ENCODE assay signal across 8 cellular contexts in the genomic region with DNA sequence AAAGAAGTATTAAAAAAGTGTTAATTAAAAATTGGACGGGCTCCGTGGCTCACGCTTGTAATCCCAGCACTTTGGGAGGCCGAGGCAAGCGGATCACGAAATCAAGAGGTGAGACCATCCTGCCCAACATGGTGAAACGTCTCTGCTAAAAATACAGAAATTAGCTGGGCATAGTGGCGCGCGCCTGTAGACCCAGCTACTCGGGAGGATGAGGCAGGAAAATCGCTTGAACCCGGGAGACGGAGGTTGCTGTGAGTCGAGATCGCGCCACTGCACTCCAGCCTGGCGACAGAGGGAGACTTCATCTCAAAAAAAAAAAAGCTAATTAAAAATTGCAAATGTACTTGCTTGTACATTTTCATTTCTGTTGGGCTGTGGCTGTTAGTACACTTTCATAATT. TPM values are rescaled to one million over a fixed set of nuclear protein-coding genes. Genes with fewer than 3 reads are reported as not detected.
DNase-seq lines count a peak whose midpoint lies in the region; ATAC-seq, FAIRE-seq and TF ChIP-seq lines count a peak whose summit lies in the region.
"Not testable (repeated sequence)": the region's sequence is repeated elsewhere in the genome, so short reads cannot be mapped to it uniquely, and the experiment has no call there.

No MANE protein-coding gene starts in this region.

- H3K36me3 ChIP-seq in GM23338 (ENCODE audit: insufficient read depth) (peaks cover 15% of the 10 kb centered on the region; the same call in 1 of the 2 replicates), PC-9 (ENCODE audit: low read depth) (peaks cover 19% of the 10 kb centered on the region), right atrium auricular region (peaks cover 14% of the 10 kb centered on the region)

- CTCF ChIA-PET in A549 (lab: Yijun Ruan, JAX) = interaction anchor here (3.9 kb wide), 1 partner anchor 12 kb away, joined by 19 read pairs; no protein-coding TSS in a partner anchor
- CTCF ChIA-PET in PC-9 (lab: Charles Lee) = interaction anchor here (0.6 to 1.2 kb wide), 3 partner anchors 12 to 438 kb away, joined by 3 to 8 read pairs (median 3); no protein-coding TSS in a partner anchor

- not testable (repeated sequence) for DNase-seq in A549 (ENCODE audit: low read depth in 1 of 2, low spot score in 1 of 2); GM23338 (ENCODE audit: low spot score); activated T-helper 1 cell treated with anti-CD3 and anti-CD28 coated beads, Interleukin-12 subunit alpha, Interleukin-12 subunit beta, Interleukin-2, Interleukin-4 antibody, amounts not matched to agents 30 ng/mL and 10 ng/mL and 1 ng/mL, durations not matched to agents 14 hours and 24 hours and 36 hours (ENCODE audit: low spot score); right atrium auricular region (ENCODE audit: low spot score); naive B cell
- DNase-seq in PC-9 = peak in 1 of 2 experiments; percentile 28

- BruUV-seq in PC-9 (replicated peaks; lab: Mats Ljungman, UMichigan) = TSS peak; percentile 60

- ATAC-seq in A549; GM23338; naive B cell (ENCODE audit: low read depth in 2 of 2): not testable (repeated sequence)

- not testable (repeated sequence) for H3K27me3 Mint-ChIP-seq in GM23338 (ENCODE audit: insufficient read depth, low read depth, poor library complexity); activated T-helper 1 cell treated with anti-CD3 and anti-CD28 coated beads, Interleukin-12 subunit alpha, Interleukin-12 subunit beta, Interleukin-2, Interleukin-4 antibody, amounts not matched to agents 30 ng/mL and 10 ng/mL and 1 ng/mL, durations not matched to agents 14 hours and 24 hours and 36 hours (ENCODE audit: insufficient read depth); dendritic cell treated with granulocyte-macrophage colony-stimulating factor and Interleukin-4, amounts not matched to agents 40 ng/mL and 50 ng/mL, for 4 days; naive B cell

- POLR2A ChIA-PET in A549 (lab: Yijun Ruan, JAX) = not testable (repeated sequence)
- POLR2A ChIA-PET in PC-9 (lab: Charles Lee; ENCODE audit: unreplicated experiment) = interaction anchor here (0.6 to 0.7 kb wide), 5 partner anchors 130 to 1406 kb away, joined by 3 to 8 read pairs (median 4); no protein-coding TSS in a partner anchor

- not testable (repeated sequence) for H3K9me3 Mint-ChIP-seq in GM23338; activated T-helper 1 cell treated with anti-CD3 and anti-CD28 coated beads, Interleukin-12 subunit alpha, Interleukin-12 subunit beta, Interleukin-2, Interleukin-4 antibody, amounts not matched to agents 30 ng/mL and 10 ng/mL and 1 ng/mL, durations not matched to agents 14 hours and 24 hours and 36 hours; dendritic cell treated with granulocyte-macrophage colony-stimulating factor and Interleukin-4, amounts not matched to agents 40 ng/mL and 50 ng/mL, for 4 days; naive B cell

- peaks cover 22% of the 10 kb centered on the region for H3F3A ChIP-seq in GM23338 (replicated peaks; ENCODE audit: low read depth)
- peaks cover 60% of the 10 kb centered on the region for H3F3A ChIP-seq in PC-9 (ENCODE audit: insufficient read depth, low read depth)

- intact Hi-C loops in PC-9 (cut with micrococcal nuclease; ENCODE audit: unreplicated experiment) = loop anchor here (5.0 kb wide), 3 partner anchors 42 to 143 kb away; a partner anchor contains a TSS
- intact Hi-C loops in activated T-helper 1 cell treated with anti-CD3 and anti-CD28 coated beads, Interleukin-12 subunit alpha, Interleukin-12 subunit beta, Interleukin-2, Interleukin-4 antibody, amounts not matched to agents 30 ng/mL and 10 ng/mL and 1 ng/mL, durations not matched to agents 14 hours and 24 hours and 36 hours (cut with micrococcal nuclease) = loop anchor here (1.0 to 5.0 kb wide), 6 partner anchors 8 to 1425 kb away; a partner anchor contains a TSS
- intact Hi-C loops in dendritic cell treated with granulocyte-macrophage colony-stimulating factor and Interleukin-4, amounts not matched to agents 40 ng/mL and 50 ng/mL, for 4 days (cut with micrococcal nuclease) = loop anchor here (5.0 kb wide), 2 partner anchors 37 to 153 kb away; a partner anchor contains a TSS

- not testable (repeated sequence) for H3K27ac Mint-ChIP-seq in GM23338; activated T-helper 1 cell treated with anti-CD3 and anti-CD28 coated beads, Interleukin-12 subunit alpha, Interleukin-12 subunit beta, Interleukin-2, Interleukin-4 antibody, amounts not matched to agents 30 ng/mL and 10 ng/mL and 1 ng/mL, durations not matched to agents 14 hours and 24 hours and 36 hours
- peak overlapping the region; percentile 90 for H3K27ac Mint-ChIP-seq in dendritic cell treated with granulocyte-macrophage colony-stimulating factor and Interleukin-4, amounts not matched to agents 40 ng/mL and 50 ng/mL, for 4 days
- peak overlapping the region in 2 of 6 donors; percentile 93 to 96 for H3K27ac Mint-ChIP-seq in naive B cell

- not testable (repeated sequence) for H2AFZ ChIP-seq in GM23338
- peak overlapping the region; percentile 93 for H2AFZ ChIP-seq in PC-9

- not testable (repeated sequence) for FAIRE-seq in A549 (lab: Jason Lieb, UNC)

- H3K27ac ChIP-seq in A549 (peak overlapping the region; percentile 95 to 98; a peak in 5 of 6 replicates), skin epidermis (peak overlapping the region in 8 of 21 experiments; percentile 93 to 99 (median 96))
- not testable (repeated sequence) for H3K27ac ChIP-seq in GM23338 (ENCODE audit: low read depth); PC-9; right atrium auricular region

- peak overlapping the region; percentile 99 for H3K4me3 ChIP-seq in A549
- H3K4me3 ChIP-seq in GM23338 = peak overlapping the region; percentile 100
- peak overlapping the region; percentile 87 for H3K4me3 ChIP-seq in PC-9
- H3K4me3 ChIP-seq in right atrium auricular region = peak overlapping the region; percentile 97 to 99
- peak overlapping the region; percentile 78 to 99 (median 97) for H3K4me3 ChIP-seq in skin epidermis

- H3K4me2 ChIP-seq in A549 = peak overlapping the region; percentile 86
- H3K4me2 ChIP-seq in GM23338 = peak overlapping the region; percentile 99
- H3K4me2 ChIP-seq in PC-9 = peak overlapping the region; percentile 96

- H3K4me3 Mint-ChIP-seq in GM23338 (peak overlapping the region; percentile 90), naive B cell (peak overlapping the region; percentile 19 to 99 (median 90))
- H3K4me3 Mint-ChIP-seq in activated T-helper 1 cell treated with anti-CD3 and anti-CD28 coated beads, Interleukin-12 subunit alpha, Interleukin-12 subunit beta, Interleukin-2, Interleukin-4 antibody, amounts not matched to agents 30 ng/mL and 10 ng/mL and 1 ng/mL, durations not matched to agents 14 hours and 24 hours and 36 hours = peak overlapping the region; percentile 93
- H3K4me3 Mint-ChIP-seq in dendritic cell treated with granulocyte-macrophage colony-stimulating factor and Interleukin-4, amounts not matched to agents 40 ng/mL and 50 ng/mL, for 4 days = not testable (repeated sequence)

- H3K4me1 Mint-ChIP-seq in GM23338 (peaks cover 34% of the 10 kb centered on the region), naive B cell (peaks cover 31 to 63% (median 57%) of the 10 kb centered on the region in 3 donors)
- H3K4me1 Mint-ChIP-seq in activated T-helper 1 cell treated with anti-CD3 and anti-CD28 coated beads, Interleukin-12 subunit alpha, Interleukin-12 subunit beta, Interleukin-2, Interleukin-4 antibody, amounts not matched to agents 30 ng/mL and 10 ng/mL and 1 ng/mL, durations not matched to agents 14 hours and 24 hours and 36 hours (ENCODE audit: low read depth) = peaks cover 21% of the 10 kb centered on the region
- peaks cover 54% of the 10 kb centered on the region for H3K4me1 Mint-ChIP-seq in dendritic cell treated with granulocyte-macrophage colony-stimulating factor and Interleukin-4, amounts not matched to agents 40 ng/mL and 50 ng/mL, for 4 days (ENCODE audit: low read depth)

- not testable (repeated sequence) for TF ChIP-seq EP300 in A549 (IDR thresholded peaks at IDR 0.05)

- peaks cover 31% of the 10 kb centered on the region for H3K36me3 Mint-ChIP-seq in GM23338 (ENCODE audit: low read depth)
- peaks cover 21% of the 10 kb centered on the region for H3K36me3 Mint-ChIP-seq in activated T-helper 1 cell treated with anti-CD3 and anti-CD28 coated beads, Interleukin-12 subunit alpha, Interleukin-12 subunit beta, Interleukin-2, Interleukin-4 antibody, amounts not matched to agents 30 ng/mL and 10 ng/mL and 1 ng/mL, durations not matched to agents 14 hours and 24 hours and 36 hours (ENCODE audit: low read depth)
- H3K36me3 Mint-ChIP-seq in dendritic cell treated with granulocyte-macrophage colony-stimulating factor and Interleukin-4, amounts not matched to agents 40 ng/mL and 50 ng/mL, for 4 days (ENCODE audit: low read depth) = peaks cover 41% of the 10 kb centered on the region
- H3K36me3 Mint-ChIP-seq in naive B cell = not testable (repeated sequence)

- not testable (repeated sequence) for TF ChIP-seq RAD21 in A549 (conservative IDR thresholded peaks at IDR 0.05 in 1 of 2, IDR thresholded peaks at IDR 0.05 in 1 of 2)

- not testable (repeated sequence) for H3K9me2 ChIP-seq in GM23338 (ENCODE audit: insufficient read depth); PC-9 (ENCODE audit: insufficient read depth)

- H3K79me2 ChIP-seq in GM23338 (replicated peaks; ENCODE audit: insufficient read depth) (peaks cover 92% of the 10 kb centered on the region), PC-9 (ENCODE audit: low read depth) (peaks cover 95% of the 10 kb centered on the region)

- TF ChIP-seq POLR2A in A549 (IDR thresholded peaks at IDR 0.05; ENCODE audit: low read length) = not testable (repeated sequence)

- not testable (repeated sequence) for H3K9me3 ChIP-seq in A549; PC-9 (ENCODE audit: insufficient read depth, low read depth); right atrium auricular region

- not testable (repeated sequence) for H3K27me3 ChIP-seq in GM23338 (ENCODE audit: insufficient read depth); PC-9 (ENCODE audit: insufficient read depth, low read depth); right atrium auricular region

- 67% methylated on average over 18 of the region's 18 CpGs for WGBS in A549 (ENCODE audit: missing lambda C conversion rate)

- peaks cover 34% of the 10 kb centered on the region for H4K20me1 ChIP-seq in GM23338 (replicated peaks; ENCODE audit: insufficient read depth)
- peaks cover 61% of the 10 kb centered on the region for H4K20me1 ChIP-seq in PC-9 (ENCODE audit: insufficient read depth)

- not testable (repeated sequence) for TF ChIP-seq CTCF in A549 (IDR thresholded peaks at IDR 0.05); GM23338 (conservative IDR thresholded peaks at IDR 0.05; ENCODE audit: low read depth in 2 of 2); PC-9 (conservative IDR thresholded peaks at IDR 0.05); right atrium auricular region (IDR thresholded peaks at IDR 0.05)

- H3K4me1 ChIP-seq in A549 (peaks cover 28% of the 10 kb centered on the region), GM23338 (ENCODE audit: insufficient read depth) (peaks cover 19% of the 10 kb centered on the region), PC-9 (replicated peaks; ENCODE audit: insufficient read depth) (peaks cover 41% of the 10 kb centered on the region), right atrium auricular region (peaks cover 0 to 46% of the 10 kb centered on the region in 2 donors)

RNA-seq across cellular contexts. Expression of a gene that starts 1.1 kb away (rescaled TPM):
- polyA plus RNA-seq in A549 (2011; rRNA removed) (23.2 and 29.8 TPM in 2 replicates), A549 (2017; fragmentation: RNase III; extraction: RNeasy Plus Mini Kit Qiagen cat#74134 plus additional on column Dnase treatment) (32.1 to 38.2 TPM (median 34.9 TPM) in 3 replicates), GM23338 (2016; fragmentation: Nextera tagmentation; extraction: Ambion mirVana) (129 and 130 TPM in 2 replicates), naive B cell (ENCODE audit: low read depth in 6 of 6) (10 to 100 TPM; 47.5 to 70.7 (median 57.8) TPM)
- 11.0 and 14.3 TPM in 2 replicates for polyA plus RNA-seq in A549 (2012; cell fraction: cytosol; rRNA removed)
- 5.5 and 5.6 TPM in 2 replicates for polyA plus RNA-seq in A549 (2012; cell fraction: nucleus; rRNA removed)
- polyA minus RNA-seq in A549 (2011; rRNA and poly(A)+ RNA removed) = 3.6 and 4.1 TPM in 2 replicates
- 61.3 and 82.6 TPM in 2 replicates for total RNA-seq in GM23338 (2014; rRNA removed; shearing (Covaris generic))
- total RNA-seq in PC-9 (2021) (93.8 and 101 TPM in 2 replicates), right atrium auricular region (10 to 100 TPM; 21.3 to 53.2 TPM)
- 37.2 and 39.7 TPM in 2 replicates for total RNA-seq in activated T-helper 1 cell treated with anti-CD3 and anti-CD28 coated beads, Interleukin-12 subunit alpha, Interleukin-12 subunit beta, Interleukin-2, Interleukin-4 antibody, amounts not matched to agents 30 ng/mL and 10 ng/mL and 1 ng/mL, durations not matched to agents 14 hours and 24 hours and 36 hours

RNA-seq across cellular contexts. Expression of a gene that starts 1.4 kb away (rescaled TPM):
- polyA plus RNA-seq in A549 (2011; rRNA removed) = 20.4 and 20.8 TPM in 2 replicates
- polyA plus RNA-seq in A549 (2012; cell fraction: cytosol; rRNA removed) = 4.7 and 5.6 TPM in 2 replicates
- 2.6 and 4.8 TPM in 2 replicates for polyA plus RNA-seq in A549 (2012; cell fraction: nucleus; rRNA removed)
- 23.8 to 25.4 TPM (median 24.8 TPM) in 3 replicates for polyA plus RNA-seq in A549 (2017; fragmentation: RNase III; extraction: RNeasy Plus Mini Kit Qiagen cat#74134 plus additional on column Dnase treatment)
- 16.9 and 19.1 TPM in 2 replicates for polyA minus RNA-seq in A549 (2011; rRNA and poly(A)+ RNA removed)
- total RNA-seq in GM23338 (2014; rRNA removed; shearing (Covaris generic)) = 25.4 and 29.2 TPM in 2 replicates
- 16.4 and 21.1 TPM in 2 replicates for polyA plus RNA-seq in GM23338 (2016; fragmentation: Nextera tagmentation; extraction: Ambion mirVana)
- total RNA-seq in PC-9 (2021) = 61.5 and 76.5 TPM in 2 replicates
- total RNA-seq in activated T-helper 1 cell treated with anti-CD3 and anti-CD28 coated beads, Interleukin-12 subunit alpha, Interleukin-12 subunit beta, Interleukin-2, Interleukin-4 antibody, amounts not matched to agents 30 ng/mL and 10 ng/mL and 1 ng/mL, durations not matched to agents 14 hours and 24 hours and 36 hours = 33.8 and 34.1 TPM in 2 replicates
- 10 to 100 TPM; 16.1 to 17.7 TPM for total RNA-seq in right atrium auricular region
- 10 to 100 TPM; 11.0 to 55.5 (median 41.9) TPM for polyA plus RNA-seq in naive B cell (ENCODE audit: low read depth in 6 of 6)

RNA-seq across cellular contexts. Expression of a gene that starts 34.8 kb away (rescaled TPM):
- polyA plus RNA-seq in A549 (2011; rRNA removed) = 8.3 TPM in 2 replicates
- 27.2 and 40.2 TPM in 2 replicates for polyA plus RNA-seq in A549 (2012; cell fraction: cytosol; rRNA removed)
- polyA plus RNA-seq in A549 (2012; cell fraction: nucleus; rRNA removed) = 56.6 and 72.3 TPM in 2 replicates
- polyA plus RNA-seq in A549 (2017; fragmentation: RNase III; extraction: RNeasy Plus Mini Kit Qiagen cat#74134 plus additional on column Dnase treatment) = 19.3 to 20.5 TPM (median 19.4 TPM) in 3 replicates
- polyA minus RNA-seq in A549 (2011; rRNA and poly(A)+ RNA removed) = 7.1 and 8.4 TPM in 2 replicates
- 22.0 and 28.2 TPM in 2 replicates for total RNA-seq in GM23338 (2014; rRNA removed; shearing (Covaris generic))
- 13.2 and 13.4 TPM in 2 replicates for polyA plus RNA-seq in GM23338 (2016; fragmentation: Nextera tagmentation; extraction: Ambion mirVana)
- total RNA-seq in PC-9 (2021) = 22.5 and 25.9 TPM in 2 replicates
- total RNA-seq in activated T-helper 1 cell treated with anti-CD3 and anti-CD28 coated beads, Interleukin-12 subunit alpha, Interleukin-12 subunit beta, Interleukin-2, Interleukin-4 antibody, amounts not matched to agents 30 ng/mL and 10 ng/mL and 1 ng/mL, durations not matched to agents 14 hours and 24 hours and 36 hours = 23.4 and 23.7 TPM in 2 replicates
- 1 to 10 TPM; 4.4 to 7.4 TPM for total RNA-seq in right atrium auricular region
- 10 to 100 TPM in 1 of 6 donors, 1 to 10 TPM in 5; 6.2 to 13.9 (median 8.3) TPM for polyA plus RNA-seq in naive B cell (ENCODE audit: low read depth in 6 of 6)

RNA-seq across cellular contexts. Expression of a gene that starts 41.2 kb away (rescaled TPM):
- polyA plus RNA-seq in A549 (2011; rRNA removed) (39.4 and 52.3 TPM in 2 replicates), A549 (2017; fragmentation: RNase III; extraction: RNeasy Plus Mini Kit Qiagen cat#74134 plus additional on column Dnase treatment) (63.6 to 79.8 TPM (median 72.0 TPM) in 3 replicates), GM23338 (2016; fragmentation: Nextera tagmentation; extraction: Ambion mirVana) (846 and 852 TPM in 2 replicates), naive B cell (ENCODE audit: low read depth in 6 of 6) (under 1 TPM in 2 of 6 donors, not detected in 4; 0.80 to 1.00 TPM)
- 209 and 212 TPM in 2 replicates for polyA plus RNA-seq in A549 (2012; cell fraction: cytosol; rRNA removed)
- 253 and 407 TPM in 2 replicates for polyA plus RNA-seq in A549 (2012; cell fraction: nucleus; rRNA removed)
- polyA minus RNA-seq in A549 (2011; rRNA and poly(A)+ RNA removed) = 13.0 and 19.4 TPM in 2 replicates
- total RNA-seq in GM23338 (2014; rRNA removed; shearing (Covaris generic)) = 504 and 604 TPM in 2 replicates
- total RNA-seq in PC-9 (2021) (64.4 and 66.8 TPM in 2 replicates), right atrium auricular region (100 to 1,000 TPM; 546 to 707 TPM)
- total RNA-seq in activated T-helper 1 cell treated with anti-CD3 and anti-CD28 coated beads, Interleukin-12 subunit alpha, Interleukin-12 subunit beta, Interleukin-2, Interleukin-4 antibody, amounts not matched to agents 30 ng/mL and 10 ng/mL and 1 ng/mL, durations not matched to agents 14 hours and 24 hours and 36 hours = 13.7 and 16.0 TPM in 2 replicates
